ENCODE assay signal across 2 cellular contexts in the genomic region with DNA sequence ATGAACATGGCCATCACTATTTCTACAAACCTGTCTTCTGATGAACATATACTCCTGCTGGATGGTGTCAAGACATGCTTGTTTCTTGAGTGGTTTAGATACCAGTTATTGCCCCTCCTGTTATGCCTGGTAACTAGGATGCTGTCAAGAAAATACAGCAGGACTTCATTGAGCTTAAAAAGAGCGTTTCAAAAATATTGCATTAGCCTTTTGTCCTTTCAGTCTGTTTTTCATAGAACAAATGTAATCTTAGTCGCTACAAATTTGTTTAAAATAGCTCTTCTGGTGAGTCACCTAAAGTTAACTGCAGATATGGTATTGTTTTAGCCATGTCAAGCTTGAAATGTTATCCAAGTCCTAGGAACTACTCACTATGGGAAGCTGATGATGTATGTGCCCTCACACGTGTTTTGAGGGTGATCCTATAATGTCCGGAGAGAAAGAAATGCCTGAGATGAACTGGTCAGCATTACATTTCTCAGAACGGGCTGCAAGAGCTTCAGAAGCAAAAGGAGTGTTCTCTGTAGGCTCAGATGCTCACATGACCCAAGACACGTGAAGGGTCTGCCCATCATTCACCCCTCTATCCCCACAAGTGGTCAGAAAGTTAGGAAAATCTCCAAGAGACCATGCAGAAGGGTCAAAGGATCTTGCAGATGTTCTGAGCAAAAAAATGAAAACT.
TF ChIP-seq lines count a peak whose summit lies in the region.

No MANE protein-coding gene starts in this region.

TF ChIP-seq in IMR-90, 13 proteins besides CTCF, POLR2A, EP300 and RAD21:
- 0 out of 2 replicates have a peak, but pooled peaks have one; percentile 68 for TF ChIP-seq CHD1 (IDR thresholded peaks at IDR 0.05; ENCODE audit: low read depth, low read length)
- peak; percentile 78 for TF ChIP-seq MXI1 (IDR thresholded peaks at IDR 0.05; ENCODE audit: borderline replicate concordance, low read depth, low read length)
- TF ChIP-seq, protein P1, sequence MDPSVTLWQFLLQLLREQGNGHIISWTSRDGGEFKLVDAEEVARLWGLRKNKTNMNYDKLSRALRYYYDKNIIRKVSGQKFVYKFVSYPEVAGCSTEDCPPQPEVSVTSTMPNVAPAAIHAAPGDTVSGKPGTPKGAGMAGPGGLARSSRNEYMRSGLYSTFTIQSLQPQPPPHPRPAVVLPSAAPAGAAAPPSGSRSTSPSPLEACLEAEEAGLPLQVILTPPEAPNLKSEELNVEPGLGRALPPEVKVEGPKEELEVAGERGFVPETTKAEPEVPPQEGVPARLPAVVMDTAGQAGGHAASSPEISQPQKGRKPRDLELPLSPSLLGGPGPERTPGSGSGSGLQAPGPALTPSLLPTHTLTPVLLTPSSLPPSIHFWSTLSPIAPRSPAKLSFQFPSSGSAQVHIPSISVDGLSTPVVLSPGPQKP (IDR thresholded peaks at IDR 0.05; ENCODE audit: borderline replicate concordance, low read depth, low read length), result no peak
- TF ChIP-seq CEBPB (IDR thresholded peaks at IDR 0.05; ENCODE audit: low read depth, low read length), result peak; percentile 39; the same call in 1 of the 2 replicates
- TF ChIP-seq, protein P2, sequence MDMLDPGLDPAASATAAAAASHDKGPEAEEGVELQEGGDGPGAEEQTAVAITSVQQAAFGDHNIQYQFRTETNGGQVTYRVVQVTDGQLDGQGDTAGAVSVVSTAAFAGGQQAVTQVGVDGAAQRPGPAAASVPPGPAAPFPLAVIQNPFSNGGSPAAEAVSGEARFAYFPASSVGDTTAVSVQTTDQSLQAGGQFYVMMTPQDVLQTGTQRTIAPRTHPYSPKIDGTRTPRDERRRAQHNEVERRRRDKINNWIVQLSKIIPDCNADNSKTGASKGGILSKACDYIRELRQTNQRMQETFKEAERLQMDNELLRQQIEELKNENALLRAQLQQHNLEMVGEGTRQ (IDR thresholded peaks at IDR 0.05; ENCODE audit: low read depth, low read length), result peak; percentile 94
- no peak for TF ChIP-seq MAZ (IDR thresholded peaks at IDR 0.05; ENCODE audit: borderline replicate concordance, low read depth, low read length)
- TF ChIP-seq SMC3 (IDR thresholded peaks at IDR 0.05; ENCODE audit: low read depth, low read length), result peak; percentile 1; the same call in 1 of the 2 replicates
- peak; percentile 14; the same call in 1 of the 2 replicates for TF ChIP-seq NFE2L2 (IDR thresholded peaks at IDR 0.05; ENCODE audit: low read depth, low read length)
- peak; percentile 83 for TF ChIP-seq FOS (IDR thresholded peaks at IDR 0.05; ENCODE audit: low read depth, low read length)
- no peak for TF ChIP-seq RFX5 (IDR thresholded peaks at IDR 0.05; ENCODE audit: low read depth, low read length)
- no peak for TF ChIP-seq RCOR1 (IDR thresholded peaks at IDR 0.05; ENCODE audit: insufficient replicate concordance, low read length)
- TF ChIP-seq MAFK (IDR thresholded peaks at IDR 0.05; ENCODE audit: low read depth, low read length), result no peak; the same call in 1 of the 2 replicates
- peak; percentile 91 for TF ChIP-seq BHLHE40 (IDR thresholded peaks at IDR 0.05; ENCODE audit: low read depth, low read length)

TF ChIP-seq in HepG2, 621 proteins besides CTCF, POLR2A, EP300 and RAD21:
- no peak for TF ChIP-seq RXRA (CRISPR knock-in tag; IDR thresholded peaks at IDR 0.05)
- 0 out of 2 replicates have a peak, but pooled peaks have one; percentile 9 for TF ChIP-seq ZNF773 (CRISPR knock-in tag; IDR thresholded peaks at IDR 0.05; ENCODE audit: borderline replicate concordance)
